Comparison of ENCODE assay signal across 27 cellular contexts in genomic region chr19:31911577-31911976, GRCh38.
"Had no signal": no experiment of that assay in that cellular context is flagged by ENCODE, and none has a peak within 500 bp of the region (broad histone marks: within the 10 kb centered on the region; RNA-seq: fewer than 3 reads in every experiment).

No MANE protein-coding gene starts in this region.

- FAIRE-seq: endometrium, endothelial cell of umbilical vein, frontal cortex had no signal

- DNase-seq: colonic mucosa; cortex of kidney; dermis blood vessel endothelial cell; dorsolateral prefrontal cortex; effector CD4-positive, alpha-beta T cell; effector CD8-positive, alpha-beta T cell; effector memory CD4-positive, alpha-beta T cell; effector memory CD8-positive, alpha-beta T cell; endodermal cell; erythroblast; esophagus squamous epithelium; foreskin fibroblast; foreskin keratinocyte; foreskin melanocyte; gastrocnemius medialis; glutamatergic neuron; head of caudate nucleus; heart left ventricle; heart right ventricle had no signal

- H3K9me3 ChIP-seq: colonic mucosa, esophagus muscularis mucosa, esophagus squamous epithelium, gastrocnemius medialis, gastroesophageal sphincter, heart left ventricle, heart right ventricle had no signal

- H3K27me3 ChIP-seq: colonic mucosa, esophagus muscularis mucosa, esophagus squamous epithelium, foreskin keratinocyte, gastrocnemius medialis, gastroesophageal sphincter, heart left ventricle, heart right ventricle had no signal

- H3K36me3 ChIP-seq: colonic mucosa, esophagus muscularis mucosa, esophagus squamous epithelium, gastrocnemius medialis, gastroesophageal sphincter, heart left ventricle, heart right ventricle had no signal

- H3K4me3 ChIP-seq: colonic mucosa, coronary artery, dorsolateral prefrontal cortex, esophagus muscularis mucosa, esophagus squamous epithelium, gastrocnemius medialis, gastroesophageal sphincter, heart left ventricle, heart right ventricle had no signal

- H3K27ac ChIP-seq: colonic mucosa, coronary artery, dorsolateral prefrontal cortex, epithelial cell of prostate, esophagus muscularis mucosa, esophagus squamous epithelium, foreskin keratinocyte, gastrocnemius medialis, gastroesophageal sphincter, heart left ventricle, heart right ventricle had no signal

- H3K4me1 ChIP-seq: colonic mucosa, foreskin keratinocyte, gastrocnemius medialis had no signal

- ATAC-seq: effector memory CD8-positive, alpha-beta T cell; esophagus mucosa; foreskin keratinocyte; gastrocnemius medialis; gastroesophageal sphincter; heart left ventricle; heart right ventricle had no signal
